ENCODE assay signal across 27 cellular contexts in genomic region chrX:17787557-17787956, GRCh38. TPM values are rescaled to one million over a fixed set of nuclear protein-coding genes. Genes with fewer than 3 reads are reported as not detected.
DNase-seq lines count a peak whose midpoint lies in the region; ATAC-seq and TF ChIP-seq lines count a peak whose summit lies in the region.
"Had no signal": no experiment of that assay in that cellular context is flagged by ENCODE, and none has a peak within 500 bp of the region (broad histone marks: within the 10 kb centered on the region; RNA-seq: fewer than 3 reads in every experiment).

No MANE protein-coding gene starts in this region.

- H3K27ac Mint-ChIP-seq in CD4-positive, alpha-beta memory T cell, result peak overlapping the region in 1 of 7 donors; percentile 62
- H3K27ac Mint-ChIP-seq: CD8-positive, alpha-beta T cell; IgD-negative memory B cell had no signal

- TF ChIP-seq CTCF in GM13976 (IDR thresholded peaks at IDR 0.05; ENCODE audit: borderline replicate concordance, control extremely low read depth, extremely low read depth, insufficient read depth, missing control alignments) (no peak), RWPE2 (IDR thresholded peaks at IDR 0.05; ENCODE audit: poor library complexity, severe bottlenecking) (no peak), dorsolateral prefrontal cortex (IDR thresholded peaks at IDR 0.05 in 54 of 56, conservative IDR thresholded peaks at IDR 0.05 in 2 of 56; ENCODE audit: low read depth in 1 of 56, partially characterized antibody in 56 of 56) (no peak), BE2C (IDR thresholded peaks at IDR 0.05; ENCODE audit: low read depth, low read length) (no peak)

- H3K9me3 ChIP-seq in RWPE2 (ENCODE audit: severe bottlenecking) (no peaks in the 10 kb centered on the region), BE2C (no peaks in the 10 kb centered on the region)
- no peaks in the 10 kb centered on the region for H3K9me3 ChIP-seq in CD4-positive, alpha-beta memory T cell (ENCODE audit: control insufficient read depth in 1 of 2, low read length in 2 of 2)
- H3K9me3 ChIP-seq: BLaER1 treated with 17β-estradiol and CSF1 and Interleukin-3, amounts not matched to agents 10 nM and 100 nM; Peyer's patch; SJSA1 had no signal

- CTCF ChIA-PET in CD4-positive, alpha-beta memory T cell (lab: Charles Lee; ENCODE audit: partially characterized antibody), result interaction anchor here (1.3 to 1.9 kb wide), 3 partner anchors 8 to 590 kb away, joined by 3 to 9 read pairs (median 5); no protein-coding TSS in a partner anchor

- intact Hi-C loops in left colon (cut with DNase I, micrococcal nuclease), result loop anchor here in 1 of 2 donors (5.0 kb wide), 1 partner anchor 420 kb away; no protein-coding TSS in a partner anchor
- intact Hi-C loops in CD4-positive, alpha-beta memory T cell (cut with micrococcal nuclease), result no loop called here
- intact Hi-C loops in dorsolateral prefrontal cortex (cut with DNase I), result no loop called here

- no peak overlapping the region for H3K4me3 Mint-ChIP-seq in CD4-positive, alpha-beta memory T cell
- H3K4me3 Mint-ChIP-seq: CD8-positive, alpha-beta T cell had no signal

- H3K9me3 Mint-ChIP-seq in CD4-positive, alpha-beta memory T cell, result peaks cover 0 to 4% (median 0%) of the 10 kb centered on the region in 8 donors
- H3K9me3 Mint-ChIP-seq: CD8-positive, alpha-beta T cell; IgD-negative memory B cell had no signal

- DNase-seq in GM13976 (ENCODE audit: low spot score) (peak; percentile 13), RWPE2 (ENCODE audit: low spot score) (no peak), left colon (no peak), dorsolateral prefrontal cortex (no peak), BE2C (no peak)
- no peak for DNase-seq in CD4-positive, alpha-beta memory T cell
- DNase-seq: ACHN; CD8-positive, alpha-beta T cell; DMS79 treated with DMSO at 0.1 percent for 48 hours; GM23248; HCEC 1CT; MV-4-11; NCI-H1105 treated with DMSO at 0.1 percent for 48 hours; NCI-H1694; NCI-H2081; NCI-H2171; NCI-H345; NCI-H524; NCI-H774; NK-92 treated with Interleukin-12 subunit alpha and Interleukin-12 subunit beta, amount 100 ng/mL, for 24 hours; Peyer's patch had no signal

- ATAC-seq in RWPE2 (ENCODE audit: low read depth) (no peak), left colon (peak; percentile 16), HG03135 (IDR thresholded peaks at IDR 0.05; ENCODE audit: unreplicated experiment) (no peak)
- ATAC-seq: CD8-positive, alpha-beta T cell; GM12878; Right ventricle myocardium inferior had no signal

- H3K4me1 Mint-ChIP-seq in CD4-positive, alpha-beta memory T cell, result peaks cover 0 to 6% (median 4%) of the 10 kb centered on the region in 4 donors
- H3K4me1 Mint-ChIP-seq: IgD-negative memory B cell had no signal

- H3K36me3 ChIP-seq in RWPE2 (ENCODE audit: low read depth) (no peaks in the 10 kb centered on the region), BE2C (no peaks in the 10 kb centered on the region)
- H3K36me3 ChIP-seq in CD4-positive, alpha-beta memory T cell (ENCODE audit: insufficient read depth, low read length), result no peaks in the 10 kb centered on the region
- H3K36me3 ChIP-seq: BLaER1 treated with 17β-estradiol and CSF1 and Interleukin-3, amounts not matched to agents 10 nM and 100 nM; Peyer's patch; SJSA1 had no signal

- no peaks in the 10 kb centered on the region for H3K27me3 ChIP-seq in RWPE2 (ENCODE audit: insufficient read depth, poor library complexity, severe bottlenecking)
- no peaks in the 10 kb centered on the region for H3K27me3 ChIP-seq in CD4-positive, alpha-beta memory T cell (ENCODE audit: insufficient read depth, low read length)
- H3K27me3 ChIP-seq in dorsolateral prefrontal cortex, result peaks cover 0 to 50% (median 17%) of the 10 kb centered on the region in 45 donors
- H3K27me3 ChIP-seq in BE2C, result no peaks in the 10 kb centered on the region
- H3K27me3 ChIP-seq: Peyer's patch, SJSA1 had no signal

- peak overlapping the region; percentile 17 for H3K27ac ChIP-seq in RWPE2 (ENCODE audit: poor library complexity, severe bottlenecking)
- no peak overlapping the region for H3K27ac ChIP-seq in CD4-positive, alpha-beta memory T cell (ENCODE audit: low read depth, low read length)
- no peak overlapping the region for H3K27ac ChIP-seq in dorsolateral prefrontal cortex
- H3K27ac ChIP-seq: BLaER1 treated with 17β-estradiol and CSF1 and Interleukin-3, amounts not matched to agents 10 nM and 100 nM; GM23248; Peyer's patch; SJSA1 had no signal

- H3K4me3 ChIP-seq in RWPE2 (ENCODE audit: severe bottlenecking), result no peak overlapping the region
- H3K4me3 ChIP-seq in CD4-positive, alpha-beta memory T cell (ENCODE audit: low read length in 2 of 2), result no peak overlapping the region
- H3K4me3 ChIP-seq in dorsolateral prefrontal cortex, result no peak overlapping the region
- no peak overlapping the region for H3K4me3 ChIP-seq in BE2C (ENCODE audit: low read depth, low read length)
- H3K4me3 ChIP-seq: BLaER1 treated with 17β-estradiol and CSF1 and Interleukin-3, amounts not matched to agents 10 nM and 100 nM; GM12878; GM23248; SJSA1 had no signal

- H3K4me1 ChIP-seq in RWPE2 (ENCODE audit: insufficient read depth, poor library complexity, severe bottlenecking), result no peaks in the 10 kb centered on the region
- no peaks in the 10 kb centered on the region for H3K4me1 ChIP-seq in CD4-positive, alpha-beta memory T cell (ENCODE audit: insufficient read depth, low read length)
- H3K4me1 ChIP-seq in BE2C, result no peaks in the 10 kb centered on the region
- H3K4me1 ChIP-seq: BLaER1 treated with 17β-estradiol and CSF1 and Interleukin-3, amounts not matched to agents 10 nM and 100 nM; Peyer's patch; SJSA1 had no signal

- POLR2A ChIA-PET in CD4-positive, alpha-beta memory T cell (lab: Charles Lee; ENCODE audit: partially characterized antibody), result no interaction called here

- in situ Hi-C loops in GM13976 (cut with MboI; ENCODE audit: low sequenced_read_pairs, unreplicated experiment), result no loop called here

- H3K27me3 Mint-ChIP-seq in CD4-positive, alpha-beta memory T cell, result no peaks in the 10 kb centered on the region

- no peaks in the 10 kb centered on the region for H3K36me3 Mint-ChIP-seq in CD4-positive, alpha-beta memory T cell
- H3K36me3 Mint-ChIP-seq: CD8-positive, alpha-beta T cell had no signal

RNA-seq across cellular contexts. Expression of gene SCML1, which starts 50.3 kb away (rescaled TPM):
- total RNA-seq in left colon, result 10 to 100 TPM; 10.3 to 10.6 TPM
- 10 to 100 TPM; 14.4 to 18.0 TPM for total RNA-seq in CD4-positive, alpha-beta memory T cell
- 1 to 10 TPM; 1.6 to 2.4 TPM for polyA plus RNA-seq in CD4-positive, alpha-beta memory T cell
- 10 to 100 TPM in 33 of 120 experiments, 1 to 10 TPM in 87; 4.8 to 15.3 (median 8.5) TPM for total RNA-seq in dorsolateral prefrontal cortex
- 2.3 TPM for polyA plus RNA-seq in BE2C (2012; ENCODE audit: insufficient read depth, insufficient read length, low read depth)
